ENCODE assay signal across 8 cellular contexts in genomic region chr1:42333662-42334239, GRCh38. TPM values are rescaled to one million over a fixed set of nuclear protein-coding genes. Genes with fewer than 3 reads are reported as not detected.
DNase-seq lines count a peak whose midpoint lies in the region; ATAC-seq and TF ChIP-seq lines count a peak whose summit lies in the region.

No MANE protein-coding gene starts in this region.

- H3K36me3 ChIP-seq in heart left ventricle (no peaks in the 10 kb centered on the region), Panc1 (ENCODE audit: control insufficient read depth, insufficient read depth, low read length) (peaks cover 2% of the 10 kb centered on the region; the same call in 1 of the 2 replicates), esophagus muscularis mucosa (no peaks in the 10 kb centered on the region)

- intact Hi-C loops in heart left ventricle (cut with DNase I) (loop anchor here in 7 of 10 donors (2.0 to 10.0 kb wide), 9 partner anchors 123 to 519 kb away; partner anchors contain the start of genes C1orf50 (in 1 of the 7), P3H1 (in 1 of the 7), PPCS (in 1 of the 7) and YBX1 (in 1 of the 7)), left cardiac atrium (cut with DNase I) (loop anchor here in 1 of 2 donors (5.0 to 10.0 kb wide), 3 partner anchors 121 to 351 kb away; partner anchors contain the start of genes PPCS, YBX1 and ZMYND12), Panc1 (cut with micrococcal nuclease; ENCODE audit: unreplicated experiment) (no loop called here), esophagus muscularis mucosa (cut with DNase I) (loop anchor here (10.0 kb wide), 2 partner anchors 299 to 351 kb away; partner anchors contain the start of gene YBX1)

- H3K27ac ChIP-seq in heart left ventricle (peak overlapping the region in 11 of 12 donors; percentile 92 to 98 (median 96)), Panc1 (ENCODE audit: low read length) (peak overlapping the region; percentile 91), esophagus muscularis mucosa (replicated peaks in 1 of 4) (peak overlapping the region; percentile 92 to 97 (median 96))

- H3K4me1 ChIP-seq in heart left ventricle: peaks cover 3 to 62% (median 40%) of the 10 kb centered on the region in 12 donors
- peaks cover 29% of the 10 kb centered on the region for H3K4me1 ChIP-seq in Panc1 (ENCODE audit: control insufficient read depth, insufficient read depth, low read length)
- peaks cover 26 to 57% (median 52%) of the 10 kb centered on the region in 4 donors for H3K4me1 ChIP-seq in esophagus muscularis mucosa

- no peak for TF ChIP-seq EP300 in esophagus muscularis mucosa (IDR thresholded peaks at IDR 0.05)

- peak overlapping the region; percentile 72 to 99 (median 94) for H3K4me3 ChIP-seq in heart left ventricle
- H3K4me3 ChIP-seq in Panc1 (ENCODE audit: low read depth in 2 of 2, low read length in 2 of 2): peak overlapping the region; percentile 85 to 98
- peak overlapping the region; percentile 90 to 99 (median 92) for H3K4me3 ChIP-seq in esophagus muscularis mucosa
- peak overlapping the region; percentile 92 for H3K4me3 ChIP-seq in retinal pigment epithelial cell (ENCODE audit: low read length)

- ATAC-seq in heart left ventricle: no peak
- ATAC-seq in left cardiac atrium: no peak
- ATAC-seq in Panc1: no peak

- BruUV-seq in Panc1 (replicated peaks; lab: Mats Ljungman, UMichigan): TSS peak; percentile 64

- no peaks in the 10 kb centered on the region for H3K9me3 ChIP-seq in heart left ventricle
- H3K9me3 ChIP-seq in Panc1 (ENCODE audit: control insufficient read depth, insufficient read depth, low read depth, low read length): no peaks in the 10 kb centered on the region
- no peaks in the 10 kb centered on the region for H3K9me3 ChIP-seq in esophagus muscularis mucosa

- DNase-seq in heart left ventricle (no peak), left cardiac atrium (no peak), Panc1 (ENCODE audit: low read depth, low spot score) (no peak), esophagus muscularis mucosa (ENCODE audit: extremely low spot score) (no peak), retinal pigment epithelial cell (ENCODE audit: low read depth) (no peak), ecto neural progenitor cell (ENCODE audit: low spot score) (no peak), OCI-M2 (lab: John Stamatoyannopoulos, UW; ENCODE audit: unreplicated experiment) (no peak)
- no peak for DNase-seq in stimulated activated CD4-positive, alpha-beta T cell treated with anti-CD3 and anti-CD28 coated beads, Interleukin-4, amount 100 ng/mL, for 4 hours

- TF ChIP-seq POLR2A in heart left ventricle (IDR thresholded peaks at IDR 0.05) (no peak), esophagus muscularis mucosa (IDR thresholded peaks at IDR 0.05; ENCODE audit: low read depth) (no peak)

- WGBS in heart left ventricle, 4 donors: 1 to 4% (median 2%) methylated on average over 6 of the region's 6 CpGs
- 3% methylated on average over 6 of the region's 6 CpGs for WGBS in esophagus muscularis mucosa

- CTCF ChIA-PET in Panc1 (lab: Charles Lee): interaction anchor here (0.6 to 0.8 kb wide), 2 partner anchors 17 to 158 kb away, joined by 4 to 14 read pairs; no protein-coding TSS in a partner anchor

- peak in 1 of 12 donors; percentile 27 for TF ChIP-seq CTCF in heart left ventricle (IDR thresholded peaks at IDR 0.05)
- no peak for TF ChIP-seq CTCF in Panc1 (IDR thresholded peaks at IDR 0.05)
- TF ChIP-seq CTCF in esophagus muscularis mucosa (IDR thresholded peaks at IDR 0.05): no peak
- TF ChIP-seq CTCF in retinal pigment epithelial cell (conservative IDR thresholded peaks at IDR 0.05; ENCODE audit: low read depth, low read length): no peak

- POLR2A ChIA-PET in Panc1 (lab: Charles Lee): interaction anchor here (0.6 kb wide), 1 partner anchor 121 kb away, joined by 5 read pairs; no protein-coding TSS in a partner anchor

- H3K27me3 ChIP-seq in heart left ventricle (no peaks in the 10 kb centered on the region), Panc1 (ENCODE audit: control insufficient read depth, insufficient read depth, low read length) (no peaks in the 10 kb centered on the region), esophagus muscularis mucosa (no peaks in the 10 kb centered on the region)

- in situ Hi-C loops in Panc1 (cut with HindIII; ENCODE audit: low pct_unique_long_range_greater_than_20kb, low sequenced_read_pairs): no loop called here

RNA-seq across cellular contexts. Expression of gene FOXJ3, which starts 1.3 kb away (rescaled TPM):
- total RNA-seq in heart left ventricle: 10 to 100 TPM; 33.4 to 48.8 (median 42.3) TPM
- 10 to 100 TPM; 10.8 to 19.2 TPM for polyA plus RNA-seq in heart left ventricle
- total RNA-seq in left cardiac atrium: 10 to 100 TPM; 34.3 to 43.0 TPM
- 55.3 TPM for total RNA-seq in Panc1 (2021; ENCODE audit: unreplicated experiment)
- 24.7 TPM for polyA plus RNA-seq in Panc1 (2012; ENCODE audit: insufficient read length)
- total RNA-seq in esophagus muscularis mucosa: 10 to 100 TPM; 34.5 to 40.0 (median 36.1) TPM

RNA-seq across cellular contexts. Expression of gene RIMKLA, which starts 46.8 kb away (rescaled TPM):
- total RNA-seq in heart left ventricle (10 to 100 TPM in 3 of 9 donors, 1 to 10 TPM in 6; 6.2 to 15.3 (median 9.4) TPM), left cardiac atrium (1 to 10 TPM; 6.3 to 7.9 TPM), Panc1 (2021; ENCODE audit: unreplicated experiment) (13.6 TPM), esophagus muscularis mucosa (1 to 10 TPM; 1.8 to 5.3 (median 3.4) TPM)
- 1 to 10 TPM; 2.3 to 3.4 TPM for polyA plus RNA-seq in heart left ventricle
- 24.0 TPM for polyA plus RNA-seq in Panc1 (2012; ENCODE audit: insufficient read length)
